Comparison of ENCODE assay signal across 19 cellular contexts in genomic region chr5:173832386-173832785, GRCh38. TPM values are rescaled to one million over a fixed set of nuclear protein-coding genes. Genes with fewer than 3 reads are reported as not detected.
DNase-seq lines count a peak whose midpoint lies in the region; ATAC-seq, FAIRE-seq and TF ChIP-seq lines count a peak whose summit lies in the region.
"Had no signal": no experiment of that assay in that cellular context is flagged by ENCODE, and none has a peak within 500 bp of the region (broad histone marks: within the 10 kb centered on the region; RNA-seq: fewer than 3 reads in every experiment).

No MANE protein-coding gene starts in this region.

- H3K4me1 ChIP-seq in kidney (ENCODE audit: control insufficient read depth in 1 of 2, insufficient read depth in 1 of 2, low read depth in 1 of 2, low read length in 2 of 2) = peaks cover 28 to 43% of the 10 kb centered on the region in 2 donors

- DNase-seq in CD14-positive monocyte (ENCODE audit: low spot score) (no peak), kidney (no peak), COR-L47 (lab: John Stamatoyannopoulos, UW) (no peak), NCI-H2196 (lab: John Stamatoyannopoulos, UW; ENCODE audit: unreplicated experiment) (no peak)
- no peak for DNase-seq in stimulated activated CD4-positive, alpha-beta T cell treated with anti-CD3 and anti-CD28 coated beads, Interleukin-2, amount 100 ng/mL, for 48 hours
- DNase-seq: activated CD4-positive, alpha-beta T cell treated with anti-CD3 and anti-CD28 coated beads, Interleukin-2, amount 10 ng/mL, durations not matched to agents 7 days and 5 days; esophagus squamous epithelium; GOT3; islet precursor cell; KBM-7; midbrain; NCI-H1436 treated with DMSO at 0.1 percent for 48 hours had no signal

- no peak for FAIRE-seq in kidney (lab: Jason Lieb, UNC)
- FAIRE-seq: bronchial epithelial cell had no signal

- peak overlapping the region in 1 of 2 donors; percentile 16 for H3K9ac ChIP-seq in kidney (ENCODE audit: low read length in 2 of 2)

- H3K9me3 Mint-ChIP-seq in CD14-positive monocyte = peaks cover 0 to 5% (median 2%) of the 10 kb centered on the region in 7 donors
- H3K9me3 Mint-ChIP-seq: activated CD4-positive, alpha-beta T cell treated with anti-CD3 and anti-CD28 coated beads, Interleukin-2, amount 10 ng/mL, durations not matched to agents 7 days and 5 days had no signal

- H3K27me3 Mint-ChIP-seq in CD14-positive monocyte (ENCODE audit: low read depth in 3 of 3) = peaks cover 0 to 2% (median 0%) of the 10 kb centered on the region in 3 donors
- H3K27me3 Mint-ChIP-seq: activated CD4-positive, alpha-beta T cell treated with anti-CD3 and anti-CD28 coated beads, Interleukin-2, amount 10 ng/mL, durations not matched to agents 7 days and 5 days; activated naive CD4-positive, alpha-beta T cell treated with anti-CD3 and anti-CD28 coated beads, Interleukin-2, amount 50 U/mL, for 24 hours had no signal

- peak overlapping the region in 4 of 7 donors; percentile 33 to 82 (median 72) for H3K27ac Mint-ChIP-seq in CD14-positive monocyte
- H3K27ac Mint-ChIP-seq: activated CD4-positive, alpha-beta T cell treated with anti-CD3 and anti-CD28 coated beads, Interleukin-2, amount 10 ng/mL, durations not matched to agents 7 days and 5 days; activated naive CD4-positive, alpha-beta T cell treated with anti-CD3 and anti-CD28 coated beads, Interleukin-2, amount 50 U/mL, for 24 hours had no signal

- peak overlapping the region; percentile 63 to 75 for H3K27ac ChIP-seq in kidney (ENCODE audit: low read depth in 2 of 2, low read length in 2 of 2)
- H3K27ac ChIP-seq: esophagus squamous epithelium, HL-60, tibial nerve had no signal

- H3K36me3 Mint-ChIP-seq in CD14-positive monocyte = no peaks in the 10 kb centered on the region
- H3K36me3 Mint-ChIP-seq: activated naive CD4-positive, alpha-beta T cell treated with anti-CD3 and anti-CD28 coated beads, Interleukin-2, amount 50 U/mL, for 24 hours had no signal

- peaks cover 74% of the 10 kb centered on the region for H3K4me1 Mint-ChIP-seq in CD14-positive monocyte
- H3K4me1 Mint-ChIP-seq: activated CD4-positive, alpha-beta T cell treated with anti-CD3 and anti-CD28 coated beads, Interleukin-2, amount 10 ng/mL, durations not matched to agents 7 days and 5 days; activated naive CD4-positive, alpha-beta T cell treated with anti-CD3 and anti-CD28 coated beads, Interleukin-2, amount 50 U/mL, for 24 hours had no signal

- no peak overlapping the region for H3K4me3 ChIP-seq in kidney (ENCODE audit: low read length in 2 of 2)
- H3K4me3 ChIP-seq: esophagus squamous epithelium, tibial nerve had no signal

- TF ChIP-seq CTCF in CD14-positive monocyte (IDR thresholded peaks at IDR 0.05) = no peak
- no peak for TF ChIP-seq CTCF in kidney (IDR thresholded peaks at IDR 0.05; ENCODE audit: borderline replicate concordance, extremely low read depth, insufficient read depth)

- intact Hi-C loops in CD14-positive monocyte (cut with micrococcal nuclease) (no loop called here), kidney (cut with DNase I) (no loop called here)

- ATAC-seq in GM21515 (IDR thresholded peaks at IDR 0.05; ENCODE audit: unreplicated experiment) (peak; percentile 45), HG03196 (IDR thresholded peaks at IDR 0.05; ENCODE audit: unreplicated experiment) (peak; percentile 54), HG03520 (IDR thresholded peaks at IDR 0.05; ENCODE audit: unreplicated experiment) (no peak)

- H3K9me3 ChIP-seq in kidney (ENCODE audit: control insufficient read depth in 1 of 2, low read length in 2 of 2) = no peaks in the 10 kb centered on the region
- H3K9me3 ChIP-seq: esophagus squamous epithelium, tibial nerve had no signal

- no peak overlapping the region for H3K4me3 Mint-ChIP-seq in CD14-positive monocyte
- H3K4me3 Mint-ChIP-seq: activated CD4-positive, alpha-beta T cell treated with anti-CD3 and anti-CD28 coated beads, Interleukin-2, amount 10 ng/mL, durations not matched to agents 7 days and 5 days; activated naive CD4-positive, alpha-beta T cell treated with anti-CD3 and anti-CD28 coated beads, Interleukin-2, amount 50 U/mL, for 24 hours had no signal

- H3K36me3 ChIP-seq in kidney (ENCODE audit: control insufficient read depth in 1 of 2, insufficient read depth in 2 of 2, low read length in 2 of 2) = no peaks in the 10 kb centered on the region
- H3K36me3 ChIP-seq: esophagus squamous epithelium, tibial nerve had no signal

RNA-seq across cellular contexts. Expression of gene CPEB4, which starts 55.8 kb away (rescaled TPM):
- polyA plus RNA-seq in CD14-positive monocyte (10 to 100 TPM; 10.7 to 13.9 TPM), kidney (ENCODE audit: insufficient read depth, low read depth, low replicate concordance) (9.5 TPM)
- 73.0 TPM for total RNA-seq in kidney
